In the genomic region with DNA sequence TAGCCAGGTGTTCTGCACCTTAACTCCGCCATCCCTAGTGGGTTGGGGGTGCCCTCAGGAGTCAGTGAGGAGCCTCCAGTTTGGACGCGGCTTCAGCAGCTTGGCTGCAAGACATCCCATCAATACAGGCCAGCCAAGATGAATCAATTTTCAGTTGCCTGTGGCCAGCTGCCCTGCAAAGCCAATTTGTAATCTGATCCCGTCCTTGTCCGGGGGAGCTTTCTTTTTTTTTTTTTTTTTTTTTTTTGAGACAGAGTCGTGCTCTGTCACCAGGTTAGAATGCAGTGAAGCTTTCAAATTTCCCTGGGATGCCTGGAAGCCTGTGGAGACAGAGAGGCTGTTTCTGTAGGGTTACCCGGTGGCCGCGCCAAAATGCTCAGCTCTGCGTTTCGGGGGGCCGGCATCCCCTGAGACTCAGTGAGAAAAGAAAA, we compare ENCODE assay signal across 12 cellular contexts.
DNase-seq lines count a peak whose midpoint lies in the region; ATAC-seq and TF ChIP-seq lines count a peak whose summit lies in the region.
"Had no signal": no experiment of that assay in that cellular context is flagged by ENCODE, and none has a peak within 500 bp of the region (broad histone marks: within the 10 kb centered on the region; RNA-seq: fewer than 3 reads in every experiment).

No MANE protein-coding gene starts in this region.

- DNase-seq in AG10803 (ENCODE audit: low read depth) (peak; percentile 37), HK-2 (ENCODE audit: unreplicated experiment) (peak; percentile 10), WTC11 (ENCODE audit: low spot score) (peak; percentile 34), iris pigment epithelial cell (ENCODE audit: low read depth) (peak; percentile 55), HPDE6-E6E7 (ENCODE audit: extremely low spot score) (no peak), Calu3 (no peak)
- no peak for DNase-seq in activated CD4-positive, alpha-beta T cell treated with anti-CD3 and anti-CD28 coated beads, Interleukin-2, amount 50 U/mL, for 1 hour
- no peak for DNase-seq in stimulated activated naive CD8-positive, alpha-beta T cell treated with anti-CD3 and anti-CD28 coated beads, Interleukin-15, amount 100 ng/mL, for 72 hours
- DNase-seq: activated B cell treated with CpG ODN at 0.5 μM for 24 hours; heart left ventricle; naive thymus-derived CD4-positive, alpha-beta T cell had no signal

- no TSS peak for BruUV-seq in Calu3 (replicated peaks; lab: Mats Ljungman, UMichigan)

- TF ChIP-seq CTCF in AG10803 (conservative IDR thresholded peaks at IDR 0.05; ENCODE audit: low read length) (no peak), WTC11 (IDR thresholded peaks at IDR 0.05) (no peak), Calu3 (IDR thresholded peaks at IDR 0.05; ENCODE audit: unreplicated experiment) (no peak)

- H3K4me1 Mint-ChIP-seq in WTC11 = peaks cover 18% of the 10 kb centered on the region
- no peaks in the 10 kb centered on the region for H3K4me1 Mint-ChIP-seq in Calu3 (ENCODE audit: low read depth, unreplicated experiment)
- no peaks in the 10 kb centered on the region for H3K4me1 Mint-ChIP-seq in stimulated activated naive CD8-positive, alpha-beta T cell treated with anti-CD3 and anti-CD28 coated beads, Interleukin-15, amount 100 ng/mL, for 72 hours
- H3K4me1 Mint-ChIP-seq: activated B cell treated with CpG ODN at 0.5 μM for 24 hours had no signal

- ATAC-seq in WTC11 = peak; percentile 92
- no peak for ATAC-seq in stimulated activated naive CD8-positive, alpha-beta T cell treated with anti-CD3 and anti-CD28 coated beads, Interleukin-15, amount 100 ng/mL, for 72 hours
- ATAC-seq: heart left ventricle; naive thymus-derived CD4-positive, alpha-beta T cell had no signal

- H3K9me3 Mint-ChIP-seq in WTC11 (0 out of 2 replicates have a peak, but pooled peaks cover 4% of the 10 kb centered on the region), Calu3 (ENCODE audit: low read depth, unreplicated experiment) (no peaks in the 10 kb centered on the region)
- H3K9me3 Mint-ChIP-seq in stimulated activated naive CD8-positive, alpha-beta T cell treated with anti-CD3 and anti-CD28 coated beads, Interleukin-15, amount 100 ng/mL, for 72 hours = peaks cover 0 to 8% of the 10 kb centered on the region in 2 donors
- H3K9me3 Mint-ChIP-seq: dendritic cell treated with granulocyte-macrophage colony-stimulating factor and Interleukin-4, amounts not matched to agents 40 ng/mL and 50 ng/mL, for 4 days had no signal

- no peak overlapping the region for H3K4me3 ChIP-seq in AG10803 (ENCODE audit: low read length)
- H3K4me3 ChIP-seq: heart left ventricle had no signal

- POLR2A ChIA-PET in WTC11 (lab: Charles Lee) = no interaction called here

- intact Hi-C loops in Calu3 (cut with micrococcal nuclease; ENCODE audit: unreplicated experiment) = no loop called here

- H3K4me3 Mint-ChIP-seq in WTC11 (peak overlapping the region; percentile 62), Calu3 (ENCODE audit: low read depth, unreplicated experiment) (no peak overlapping the region)
- no peak overlapping the region for H3K4me3 Mint-ChIP-seq in stimulated activated naive CD8-positive, alpha-beta T cell treated with anti-CD3 and anti-CD28 coated beads, Interleukin-15, amount 100 ng/mL, for 72 hours
- H3K4me3 Mint-ChIP-seq: activated B cell treated with CpG ODN at 0.5 μM for 24 hours; dendritic cell treated with granulocyte-macrophage colony-stimulating factor and Interleukin-4, amounts not matched to agents 40 ng/mL and 50 ng/mL, for 4 days; naive thymus-derived CD4-positive, alpha-beta T cell had no signal

- no peaks in the 10 kb centered on the region for H3K27me3 Mint-ChIP-seq in WTC11 (ENCODE audit: low read depth)
- no peaks in the 10 kb centered on the region for H3K27me3 Mint-ChIP-seq in Calu3 (ENCODE audit: unreplicated experiment)
- peaks cover 7% of the 10 kb centered on the region for H3K27me3 Mint-ChIP-seq in stimulated activated naive CD8-positive, alpha-beta T cell treated with anti-CD3 and anti-CD28 coated beads, Interleukin-15, amount 100 ng/mL, for 72 hours
- H3K27me3 Mint-ChIP-seq: dendritic cell treated with granulocyte-macrophage colony-stimulating factor and Interleukin-4, amounts not matched to agents 40 ng/mL and 50 ng/mL, for 4 days had no signal

- peak overlapping the region; percentile 73 for H3K27ac Mint-ChIP-seq in WTC11
- H3K27ac Mint-ChIP-seq in Calu3 (ENCODE audit: unreplicated experiment) = no peak overlapping the region
- H3K27ac Mint-ChIP-seq in stimulated activated naive CD8-positive, alpha-beta T cell treated with anti-CD3 and anti-CD28 coated beads, Interleukin-15, amount 100 ng/mL, for 72 hours = no peak overlapping the region
- H3K27ac Mint-ChIP-seq: activated B cell treated with CpG ODN at 0.5 μM for 24 hours; dendritic cell treated with granulocyte-macrophage colony-stimulating factor and Interleukin-4, amounts not matched to agents 40 ng/mL and 50 ng/mL, for 4 days; naive thymus-derived CD4-positive, alpha-beta T cell had no signal

- CTCF ChIA-PET in WTC11 (lab: Charles Lee) = no interaction called here
- CTCF ChIA-PET in Calu3 (lab: Charles Lee) = no interaction called here

- H3K36me3 Mint-ChIP-seq in WTC11 (no peaks in the 10 kb centered on the region), Calu3 (ENCODE audit: insufficient read depth, unreplicated experiment) (no peaks in the 10 kb centered on the region)

TF ChIP-seq in WTC11, 78 proteins besides CTCF, POLR2A, EP300 and RAD21:
- no peak for TF ChIP-seq TEAD1 (CRISPR knock-in tag; IDR thresholded peaks at IDR 0.05)
- no peak for TF ChIP-seq CBFB (CRISPR knock-in tag; IDR thresholded peaks at IDR 0.05; ENCODE audit: low read depth)
- no peak for TF ChIP-seq ZNF416 (CRISPR knock-in tag; IDR thresholded peaks at IDR 0.05)
- TF ChIP-seq IRF1 (CRISPR knock-in tag; IDR thresholded peaks at IDR 0.05) = no peak

Comparison
In these comparisons a context has a peak if more than half of its experiments do, and no peak if none do; other contexts are left out.
1. DNase-seq: peak in AG10803 (single experiment), HK-2 (single experiment), WTC11 (single experiment) and iris pigment epithelial cell (single experiment); none in HPDE6-E6E7 (single experiment), activated CD4-positive, alpha-beta T cell treated with anti-CD3 and anti-CD28 coated beads, Interleukin-2, amount 50 U/mL, for 1 hour (single experiment), Calu3 (single experiment) and stimulated activated naive CD8-positive, alpha-beta T cell treated with anti-CD3 and anti-CD28 coated beads, Interleukin-15, amount 100 ng/mL, for 72 hours (0 of 2).